ENCODE assay signal across 1 cellular context in genomic region chr22:39996732-39997131, GRCh38.
TF ChIP-seq lines count a peak whose summit lies in the region.

No MANE protein-coding gene starts in this region.

TF ChIP-seq in K562, 482 proteins besides CTCF, POLR2A, EP300 and RAD21 (continued from another document):
- TF ChIP-seq ATF3 (IDR thresholded peaks at IDR 0.05): peak; percentile 56
- no peak for TF ChIP-seq ATF3 (CRISPR knock-in tag; conservative IDR thresholded peaks at IDR 0.05)
